Comparison of ENCODE assay signal across 22 cellular contexts in the genomic region with DNA sequence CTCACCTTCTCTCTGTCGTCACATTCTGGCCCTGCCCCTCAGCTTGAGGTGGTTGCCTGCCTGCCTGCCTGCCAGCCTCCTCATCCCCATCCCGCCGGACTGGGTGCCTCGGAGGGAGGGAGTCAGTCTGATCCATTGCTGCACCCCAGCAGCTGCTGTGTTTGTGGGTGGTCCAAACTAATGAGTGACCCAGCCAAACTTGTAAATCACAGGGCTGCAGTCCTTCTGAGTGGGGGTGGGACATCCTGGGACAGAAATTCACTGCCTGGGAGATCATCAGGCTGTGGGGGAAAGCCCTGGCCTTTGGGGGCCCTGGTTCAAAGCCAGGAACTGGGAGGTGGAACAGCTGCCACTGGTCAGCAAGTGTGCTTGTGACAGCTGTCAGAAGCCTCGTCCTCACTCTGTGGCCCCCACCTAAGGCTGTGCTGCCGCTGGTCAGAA. TPM values are rescaled to one million over a fixed set of nuclear protein-coding genes. Genes with fewer than 3 reads are reported as not detected.
"Had no signal": no experiment of that assay in that cellular context is flagged by ENCODE, and none has a peak within 500 bp of the region (broad histone marks: within the 10 kb centered on the region; RNA-seq: fewer than 3 reads in every experiment).

No MANE protein-coding gene starts in this region.

- H3K4me3 Mint-ChIP-seq: activated naive CD4-positive, alpha-beta T cell treated with anti-CD3 and anti-CD28 coated beads, Interleukin-2, amount 50 U/mL, for 24 hours; activated T-cell treated with anti-CD3 and anti-CD28 coated beads, Interleukin-2, amount 50 U/mL, for 72 hours; natural killer cell treated with Interleukin-12 subunit alpha and Interleukin-12 subunit beta and Interleukin-15 and Interleukin-18, amount 100 ng/mL, for 72 hours; stimulated activated effector memory CD8-positive, alpha-beta T cell treated with anti-CD3 and anti-CD28 coated beads, Interleukin-12 subunit alpha, Interleukin-12 subunit beta, amount 100 ng/mL, for 72 hours; type B pancreatic cell had no signal

- DNase-seq: activated gamma-delta T cell; activated T-cell treated with anti-CD3 and anti-CD28 coated beads, Interleukin-2, amount 50 U/mL, for 72 hours; gastrocnemius medialis; head of caudate nucleus; kidney glomerular epithelial cell; occipital lobe; stimulated activated CD4-positive, alpha-beta T cell treated with anti-CD3 and anti-CD28 coated beads, Interleukin-4, amount 100 ng/mL, for 24 hours; stomach; T-helper 1 cell; T1000 had no signal

- H3K36me3 Mint-ChIP-seq: activated naive CD4-positive, alpha-beta T cell treated with anti-CD3 and anti-CD28 coated beads, Interleukin-2, amount 50 U/mL, for 24 hours; natural killer cell treated with Interleukin-12 subunit alpha and Interleukin-12 subunit beta and Interleukin-15 and Interleukin-18, amount 100 ng/mL, for 72 hours; stimulated activated effector memory CD8-positive, alpha-beta T cell treated with anti-CD3 and anti-CD28 coated beads, Interleukin-12 subunit alpha, Interleukin-12 subunit beta, amount 100 ng/mL, for 72 hours; type B pancreatic cell had no signal

- H3K27ac ChIP-seq: ascending aorta, coronary artery, gastrocnemius medialis, prostate gland, right atrium auricular region, stomach had no signal

- H3K9me3 ChIP-seq: ascending aorta, gastrocnemius medialis, prostate gland, right atrium auricular region had no signal

- H3K4me1 ChIP-seq: ascending aorta, gastrocnemius medialis, prostate gland had no signal

- H3K36me3 ChIP-seq: ascending aorta, gastrocnemius medialis, prostate gland, right atrium auricular region, stomach had no signal

- H3K27me3 ChIP-seq: ascending aorta had no signal

- H3K4me2 ChIP-seq: smooth muscle cell had no signal

- H3K27ac Mint-ChIP-seq: activated naive CD4-positive, alpha-beta T cell treated with anti-CD3 and anti-CD28 coated beads, Interleukin-2, amount 50 U/mL, for 24 hours; activated T-cell treated with anti-CD3 and anti-CD28 coated beads, Interleukin-2, amount 50 U/mL, for 72 hours; natural killer cell treated with Interleukin-12 subunit alpha and Interleukin-12 subunit beta and Interleukin-15 and Interleukin-18, amount 100 ng/mL, for 72 hours; stimulated activated effector memory CD8-positive, alpha-beta T cell treated with anti-CD3 and anti-CD28 coated beads, Interleukin-12 subunit alpha, Interleukin-12 subunit beta, amount 100 ng/mL, for 72 hours; type B pancreatic cell had no signal

- H3K9me3 Mint-ChIP-seq: activated naive CD4-positive, alpha-beta T cell treated with anti-CD3 and anti-CD28 coated beads, Interleukin-2, amount 50 U/mL, for 24 hours; activated T-cell treated with anti-CD3 and anti-CD28 coated beads, Interleukin-2, amount 50 U/mL, for 72 hours; natural killer cell treated with Interleukin-12 subunit alpha and Interleukin-12 subunit beta and Interleukin-15 and Interleukin-18, amount 100 ng/mL, for 72 hours; stimulated activated effector memory CD8-positive, alpha-beta T cell treated with anti-CD3 and anti-CD28 coated beads, Interleukin-12 subunit alpha, Interleukin-12 subunit beta, amount 100 ng/mL, for 72 hours; type B pancreatic cell had no signal

- ATAC-seq: activated CD4-positive, CD25-positive, alpha-beta regulatory T cell treated with anti-CD3 and anti-CD28 coated beads, Interleukin-2, amount 50 U/mL, for 24 hours; activated T-cell treated with anti-CD3 and anti-CD28 coated beads, Interleukin-2, amount 50 U/mL, for 72 hours; gastrocnemius medialis; natural killer cell treated with Interleukin-12 subunit alpha and Interleukin-12 subunit beta and Interleukin-15 and Interleukin-18, amount 100 ng/mL, for 72 hours; stimulated activated effector memory CD8-positive, alpha-beta T cell treated with anti-CD3 and anti-CD28 coated beads, Interleukin-12 subunit alpha, Interleukin-12 subunit beta, amount 100 ng/mL, for 72 hours had no signal

- H3K4me1 Mint-ChIP-seq: activated naive CD4-positive, alpha-beta T cell treated with anti-CD3 and anti-CD28 coated beads, Interleukin-2, amount 50 U/mL, for 24 hours; stimulated activated effector memory CD8-positive, alpha-beta T cell treated with anti-CD3 and anti-CD28 coated beads, Interleukin-12 subunit alpha, Interleukin-12 subunit beta, amount 100 ng/mL, for 72 hours had no signal

- H3K4me3 ChIP-seq: ascending aorta, coronary artery, gastrocnemius medialis, prostate gland, right atrium auricular region, smooth muscle cell, stomach had no signal

RNA-seq across cellular contexts. Expression of gene GPR78, which starts 5.5 kb away (rescaled TPM):
- total RNA-seq: activated CD8-positive, alpha-beta memory T cell treated with anti-CD3 and anti-CD28 coated beads for 36 hours; activated T-cell treated with anti-CD3 and anti-CD28 coated beads, Interleukin-2, amount 50 U/mL, for 72 hours; ascending aorta; gastrocnemius medialis; liver; natural killer cell treated with Interleukin-12 subunit alpha and Interleukin-12 subunit beta and Interleukin-15 and Interleukin-18, amount 100 ng/mL, for 72 hours; occipital lobe; right atrium auricular region; smooth muscle cell had no signal
- polyA plus RNA-seq: liver had no signal

RNA-seq across cellular contexts. Expression of gene CPZ, which starts 6.8 kb away (rescaled TPM):
- total RNA-seq: activated CD8-positive, alpha-beta memory T cell treated with anti-CD3 and anti-CD28 coated beads for 36 hours; activated T-cell treated with anti-CD3 and anti-CD28 coated beads, Interleukin-2, amount 50 U/mL, for 72 hours; gastrocnemius medialis; natural killer cell treated with Interleukin-12 subunit alpha and Interleukin-12 subunit beta and Interleukin-15 and Interleukin-18, amount 100 ng/mL, for 72 hours had no signal
